ENCODE assay signal across 1 cellular context in the genomic region with DNA sequence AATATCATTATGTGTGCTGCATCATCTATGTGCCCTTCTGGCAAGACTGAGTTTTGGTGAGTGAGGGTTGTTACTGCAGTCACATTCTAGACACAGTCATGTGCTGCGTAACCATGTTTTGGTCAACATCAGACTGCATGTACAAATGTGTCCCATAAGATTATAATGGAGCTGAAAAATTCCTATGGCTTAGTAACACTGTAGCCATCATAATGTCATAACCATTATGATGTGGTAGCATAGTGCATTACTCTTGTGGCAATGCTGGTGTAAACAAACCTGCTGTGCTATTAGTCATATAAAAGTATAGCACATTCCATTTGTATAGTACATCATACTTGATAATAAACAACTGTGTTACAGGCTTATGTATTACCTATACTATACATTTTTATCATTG.
TF ChIP-seq lines count a peak whose summit lies in the region.

No MANE protein-coding gene starts in this region.

TF ChIP-seq in IMR-90, 13 proteins besides CTCF, POLR2A, EP300 and RAD21 (continued from another document):
- TF ChIP-seq BHLHE40 (IDR thresholded peaks at IDR 0.05; ENCODE audit: low read depth, low read length) (peak; percentile 57; the same call in 1 of the 2 replicates), FOS (IDR thresholded peaks at IDR 0.05; ENCODE audit: low read depth, low read length) (peak; percentile 11; the same call in 1 of the 2 replicates), MXI1 (IDR thresholded peaks at IDR 0.05; ENCODE audit: borderline replicate concordance, low read depth, low read length) (no peak), RCOR1 (IDR thresholded peaks at IDR 0.05; ENCODE audit: insufficient replicate concordance, low read length) (no peak), CEBPB (IDR thresholded peaks at IDR 0.05; ENCODE audit: low read depth, low read length) (peak; percentile 62), NFE2L2 (IDR thresholded peaks at IDR 0.05; ENCODE audit: low read depth, low read length) (no peak)
- TF ChIP-seq, protein P1, sequence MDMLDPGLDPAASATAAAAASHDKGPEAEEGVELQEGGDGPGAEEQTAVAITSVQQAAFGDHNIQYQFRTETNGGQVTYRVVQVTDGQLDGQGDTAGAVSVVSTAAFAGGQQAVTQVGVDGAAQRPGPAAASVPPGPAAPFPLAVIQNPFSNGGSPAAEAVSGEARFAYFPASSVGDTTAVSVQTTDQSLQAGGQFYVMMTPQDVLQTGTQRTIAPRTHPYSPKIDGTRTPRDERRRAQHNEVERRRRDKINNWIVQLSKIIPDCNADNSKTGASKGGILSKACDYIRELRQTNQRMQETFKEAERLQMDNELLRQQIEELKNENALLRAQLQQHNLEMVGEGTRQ (IDR thresholded peaks at IDR 0.05; ENCODE audit: low read depth, low read length), result peak; percentile 67
- TF ChIP-seq, protein P2, sequence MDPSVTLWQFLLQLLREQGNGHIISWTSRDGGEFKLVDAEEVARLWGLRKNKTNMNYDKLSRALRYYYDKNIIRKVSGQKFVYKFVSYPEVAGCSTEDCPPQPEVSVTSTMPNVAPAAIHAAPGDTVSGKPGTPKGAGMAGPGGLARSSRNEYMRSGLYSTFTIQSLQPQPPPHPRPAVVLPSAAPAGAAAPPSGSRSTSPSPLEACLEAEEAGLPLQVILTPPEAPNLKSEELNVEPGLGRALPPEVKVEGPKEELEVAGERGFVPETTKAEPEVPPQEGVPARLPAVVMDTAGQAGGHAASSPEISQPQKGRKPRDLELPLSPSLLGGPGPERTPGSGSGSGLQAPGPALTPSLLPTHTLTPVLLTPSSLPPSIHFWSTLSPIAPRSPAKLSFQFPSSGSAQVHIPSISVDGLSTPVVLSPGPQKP (IDR thresholded peaks at IDR 0.05; ENCODE audit: borderline replicate concordance, low read depth, low read length), result no peak
